Comparison of ENCODE assay signal across 27 cellular contexts in the genomic region with DNA sequence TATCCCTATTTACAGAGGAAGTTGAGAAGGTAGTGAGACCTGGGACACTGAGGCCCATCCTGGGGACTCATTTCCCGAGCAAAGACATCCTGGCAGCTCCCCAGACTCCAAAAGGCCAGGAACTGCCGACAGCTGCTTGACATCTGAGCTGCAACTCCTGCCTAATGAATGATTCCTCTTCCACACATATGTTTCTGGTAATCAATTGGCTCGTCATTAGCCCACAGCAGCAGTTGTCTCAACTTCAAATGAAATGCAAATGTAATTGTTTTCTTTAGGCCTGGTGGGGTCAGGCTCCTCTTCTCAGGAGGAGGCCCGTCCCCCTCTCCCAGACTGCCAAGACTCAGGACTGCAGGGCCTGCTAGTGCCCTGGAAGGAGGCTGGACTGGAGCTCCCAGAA.
DNase-seq lines count a peak whose midpoint lies in the region; ATAC-seq and TF ChIP-seq lines count a peak whose summit lies in the region.
"Had no signal": no experiment of that assay in that cellular context is flagged by ENCODE, and none has a peak within 500 bp of the region (broad histone marks: within the 10 kb centered on the region; RNA-seq: fewer than 3 reads in every experiment).

No MANE protein-coding gene starts in this region.

- no peak overlapping the region for H3K4me3 Mint-ChIP-seq in WTC11
- H3K4me3 Mint-ChIP-seq: activated CD4-positive, alpha-beta memory T cell treated with anti-CD3 and anti-CD28 coated beads, Interleukin-2, amount 10 ng/mL, durations not matched to agents 7 days and 5 days; activated naive CD4-positive, alpha-beta T cell treated with anti-CD3 and anti-CD28 coated beads, Interleukin-2, amount 50 U/mL, for 24 hours had no signal

- no peak for TF ChIP-seq CTCF in WTC11 (IDR thresholded peaks at IDR 0.05)

- peaks cover 7% of the 10 kb centered on the region for H3K27me3 Mint-ChIP-seq in WTC11 (ENCODE audit: low read depth)

- DNase-seq in DMS 273 (lab: John Stamatoyannopoulos, UW; ENCODE audit: unreplicated experiment) = peak; percentile 90
- peak; percentile 91 for DNase-seq in NCI-H1694 treated with DMSO at 0.1 percent for 48 hours (lab: John Stamatoyannopoulos, UW)
- no peak for DNase-seq in WTC11 (ENCODE audit: low spot score)
- peak; percentile 61 for DNase-seq in left kidney (ENCODE audit: low read depth, low spot score)
- DNase-seq in NCI-H510A (lab: John Stamatoyannopoulos, UW) = no peak
- DNase-seq in cerebellar nuclear complex (lab: John Stamatoyannopoulos, UW) = no peak
- no peak for DNase-seq in left colon
- no peak for DNase-seq in stimulated activated CD4-positive, alpha-beta T cell treated with anti-CD3 and anti-CD28 coated beads, Interleukin-4, amount 100 ng/mL, for 24 hours
- DNase-seq: 8988T; activated CD4-positive, alpha-beta memory T cell treated with anti-CD3 and anti-CD28 coated beads, Interleukin-2, amount 10 ng/mL, durations not matched to agents 7 days and 5 days; activated CD4-positive, CD25-positive, alpha-beta regulatory T cell treated with anti-CD3 and anti-CD28 coated beads, Interleukin-2, amount 50 U/mL, for 72 hours; activated CD8-positive, alpha-beta memory T cell treated with anti-CD3 and anti-CD28 coated beads, Interleukin-2, amount 50 U/mL, for 48 hours; amygdala; effector CD8-positive, alpha-beta T cell; foreskin melanocyte; hippocampal formation; Karpas-422; left lung; ovary; RPMI8226; small intestine; T-helper 1 cell; tibial artery had no signal

- intact Hi-C loops in left colon (cut with DNase I, micrococcal nuclease) = no loop called here

- no peaks in the 10 kb centered on the region for H3K9me3 Mint-ChIP-seq in WTC11
- H3K9me3 Mint-ChIP-seq: activated CD4-positive, alpha-beta memory T cell treated with anti-CD3 and anti-CD28 coated beads, Interleukin-2, amount 10 ng/mL, durations not matched to agents 7 days and 5 days; activated naive CD4-positive, alpha-beta T cell treated with anti-CD3 and anti-CD28 coated beads, Interleukin-2, amount 50 U/mL, for 24 hours; activated T-helper 2 cell treated with anti-CD3 and anti-CD28 coated beads, Interferon-gamma antibody, Interleukin-2, Interleukin-4, amounts not matched to agents 10 μg/mL and 5 μg/mL and 100 μg/mL, durations not matched to agents 14 hours and 24 hours and 36 hours had no signal

- ATAC-seq in WTC11 = peak; percentile 56
- no peak for ATAC-seq in left colon
- ATAC-seq: HCT116, HepG2, left lung had no signal

- CTCF ChIA-PET in WTC11 (lab: Charles Lee) = interaction anchor here (0.8 to 1.6 kb wide), 5 partner anchors 62 to 229 kb away, joined by 3 to 5 read pairs (median 4); a partner anchor contains a TSS

- POLR2A ChIA-PET in WTC11 (lab: Charles Lee) = interaction anchor here (1.1 kb wide), 1 partner anchor 62 kb away, joined by 3 read pairs; a partner anchor contains a TSS

- peaks cover 33% of the 10 kb centered on the region for H3K4me1 Mint-ChIP-seq in WTC11
- H3K4me1 Mint-ChIP-seq: activated CD4-positive, alpha-beta memory T cell treated with anti-CD3 and anti-CD28 coated beads, Interleukin-2, amount 10 ng/mL, durations not matched to agents 7 days and 5 days; activated naive CD4-positive, alpha-beta T cell treated with anti-CD3 and anti-CD28 coated beads, Interleukin-2, amount 50 U/mL, for 24 hours had no signal

- peak overlapping the region; percentile 85 for H3K27ac Mint-ChIP-seq in WTC11
- H3K27ac Mint-ChIP-seq: activated CD4-positive, alpha-beta memory T cell treated with anti-CD3 and anti-CD28 coated beads, Interleukin-2, amount 10 ng/mL, durations not matched to agents 7 days and 5 days; activated naive CD4-positive, alpha-beta T cell treated with anti-CD3 and anti-CD28 coated beads, Interleukin-2, amount 50 U/mL, for 24 hours; activated T-helper 2 cell treated with anti-CD3 and anti-CD28 coated beads, Interferon-gamma antibody, Interleukin-2, Interleukin-4, amounts not matched to agents 10 μg/mL and 5 μg/mL and 100 μg/mL, durations not matched to agents 14 hours and 24 hours and 36 hours had no signal

- H3K36me3 Mint-ChIP-seq in WTC11 = no peaks in the 10 kb centered on the region

TF ChIP-seq in WTC11, 78 proteins besides CTCF, POLR2A, EP300 and RAD21:
- TF ChIP-seq TEAD4 (CRISPR knock-in tag; IDR thresholded peaks at IDR 0.05) (no peak), ELF4 (CRISPR knock-in tag; IDR thresholded peaks at IDR 0.05; ENCODE audit: low read depth) (no peak), GABPB1 (CRISPR knock-in tag; IDR thresholded peaks at IDR 0.05) (no peak)

Comparison
In these comparisons a context has a peak if more than half of its experiments do, and no peak if none do; other contexts are left out.
1. DNase-seq: peak in DMS 273 (single experiment), NCI-H1694 treated with DMSO at 0.1 percent for 48 hours (single experiment) and left kidney (single experiment); none in WTC11 (single experiment), NCI-H510A (single experiment), cerebellar nuclear complex (0 of 2), left colon (0 of 2) and stimulated activated CD4-positive, alpha-beta T cell treated with anti-CD3 and anti-CD28 coated beads, Interleukin-4, amount 100 ng/mL, for 24 hours (single experiment).